ENCODE assay signal across 18 cellular contexts in the genomic region with DNA sequence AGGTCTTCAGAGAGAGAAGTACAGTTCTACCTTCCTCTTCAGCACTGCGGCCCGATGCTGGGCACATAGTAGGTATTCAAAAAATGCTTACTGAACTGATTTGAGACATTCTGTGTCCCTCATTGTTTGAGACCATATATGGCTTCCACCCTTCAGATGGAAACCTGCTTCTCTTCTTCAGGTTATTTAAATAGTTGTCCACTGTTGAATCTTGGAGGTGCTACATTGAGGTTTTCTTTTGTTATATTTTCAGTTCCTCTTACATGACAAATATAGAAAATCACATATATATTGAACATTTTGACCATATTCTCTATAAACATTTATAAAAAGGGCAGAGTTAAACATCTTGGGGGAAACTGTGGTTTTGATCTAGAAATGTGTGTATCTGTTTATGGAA.
"Had no signal": no experiment of that assay in that cellular context is flagged by ENCODE, and none has a peak within 500 bp of the region (broad histone marks: within the 10 kb centered on the region; RNA-seq: fewer than 3 reads in every experiment).

No MANE protein-coding gene starts in this region.

- H3K9me3 Mint-ChIP-seq: activated naive CD4-positive, alpha-beta T cell treated with anti-CD3 and anti-CD28 coated beads, Interleukin-2, amount 50 U/mL, for 24 hours; mesothelial cell of epicardium; stimulated activated memory B cell treated with anti-CD40 and anti-IgM and Interleukin-4, amounts not matched to agents 10 μg/mL and 1 μg/mL and 100 μg/mL, for 72 hours had no signal

- H3K4me3 Mint-ChIP-seq: activated naive CD4-positive, alpha-beta T cell treated with anti-CD3 and anti-CD28 coated beads, Interleukin-2, amount 50 U/mL, for 24 hours; activated T-cell treated with anti-CD3 and anti-CD28 coated beads, Interleukin-2, amount 50 U/mL, for 72 hours; central memory CD8-positive, alpha-beta T cell; mesothelial cell of epicardium; nephron; stimulated activated memory B cell treated with anti-CD40 and anti-IgM and Interleukin-4, amounts not matched to agents 10 μg/mL and 1 μg/mL and 100 μg/mL, for 72 hours had no signal

- H3K27ac Mint-ChIP-seq: activated naive CD4-positive, alpha-beta T cell treated with anti-CD3 and anti-CD28 coated beads, Interleukin-2, amount 50 U/mL, for 24 hours; activated T-cell treated with anti-CD3 and anti-CD28 coated beads, Interleukin-2, amount 50 U/mL, for 72 hours; mesothelial cell of epicardium; nephron; stimulated activated memory B cell treated with anti-CD40 and anti-IgM and Interleukin-4, amounts not matched to agents 10 μg/mL and 1 μg/mL and 100 μg/mL, for 72 hours had no signal

- H3K36me3 Mint-ChIP-seq: activated naive CD4-positive, alpha-beta T cell treated with anti-CD3 and anti-CD28 coated beads, Interleukin-2, amount 50 U/mL, for 24 hours; mesothelial cell of epicardium; stimulated activated memory B cell treated with anti-CD40 and anti-IgM and Interleukin-4, amounts not matched to agents 10 μg/mL and 1 μg/mL and 100 μg/mL, for 72 hours had no signal

- DNase-seq: activated CD4-positive, alpha-beta T cell treated with anti-CD3 and anti-CD28 coated beads, Interleukin-2, amount 50 U/mL, for 1 hour; activated CD4-positive, CD25-positive, alpha-beta regulatory T cell treated with anti-CD3 and anti-CD28 coated beads, Interleukin-2, amount 50 U/mL, for 72 hours; activated effector memory CD4-positive, alpha-beta T cell treated with anti-CD3 and anti-CD28 coated beads, Interleukin-2, amount 50 U/mL, for 16 hours; activated T-cell treated with anti-CD3 and anti-CD28 coated beads, Interleukin-2, amount 50 U/mL, for 72 hours; colonic mucosa; erythroblast; foreskin melanocyte; glutamatergic neuron; kidney; sigmoid colon; stimulated activated CD4-positive, alpha-beta T cell treated with anti-CD3 and anti-CD28 coated beads, Interleukin-4, amount 100 ng/mL, for 4 hours; upper lobe of right lung had no signal

- ATAC-seq: activated T-cell treated with anti-CD3 and anti-CD28 coated beads, Interleukin-2, amount 50 U/mL, for 72 hours; left lobe of liver; stimulated activated memory B cell treated with anti-CD40 and anti-IgM and Interleukin-4, amounts not matched to agents 10 μg/mL and 1 μg/mL and 100 μg/mL, for 72 hours; upper lobe of right lung had no signal

- H3K4me1 Mint-ChIP-seq: activated naive CD4-positive, alpha-beta T cell treated with anti-CD3 and anti-CD28 coated beads, Interleukin-2, amount 50 U/mL, for 24 hours; central memory CD8-positive, alpha-beta T cell; nephron; stimulated activated memory B cell treated with anti-CD40 and anti-IgM and Interleukin-4, amounts not matched to agents 10 μg/mL and 1 μg/mL and 100 μg/mL, for 72 hours had no signal

- H3K27me3 Mint-ChIP-seq: activated naive CD4-positive, alpha-beta T cell treated with anti-CD3 and anti-CD28 coated beads, Interleukin-2, amount 50 U/mL, for 24 hours; central memory CD8-positive, alpha-beta T cell; stimulated activated memory B cell treated with anti-CD40 and anti-IgM and Interleukin-4, amounts not matched to agents 10 μg/mL and 1 μg/mL and 100 μg/mL, for 72 hours had no signal
